8 cellular contexts compared by ENCODE assay signal in the genomic region with DNA sequence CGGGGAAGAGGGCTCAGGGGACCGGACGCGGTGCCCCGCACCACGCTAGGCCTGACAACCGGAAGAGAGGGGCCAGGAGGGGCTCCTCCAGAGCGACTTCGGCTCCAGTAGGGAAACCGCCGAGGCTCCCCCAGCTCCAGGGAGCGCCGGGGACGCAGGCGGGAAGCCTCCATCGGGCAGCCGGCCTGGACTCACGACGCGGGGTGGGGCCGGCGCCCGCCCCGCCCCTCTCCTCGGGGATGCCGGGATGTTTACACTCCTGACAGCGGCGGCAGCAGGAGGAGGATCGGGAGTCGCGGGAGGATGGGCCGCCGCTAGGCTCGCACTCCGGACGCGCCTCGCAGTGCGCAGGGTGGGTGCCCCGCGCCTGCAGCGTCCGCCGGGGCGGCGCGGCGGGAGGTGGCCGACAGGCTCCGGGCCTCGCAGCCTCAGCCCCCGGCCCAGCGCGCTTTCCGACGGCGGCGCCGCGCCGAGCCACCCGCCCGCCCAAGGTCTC. TPM values are rescaled to one million over a fixed set of nuclear protein-coding genes. Genes with fewer than 3 reads are reported as not detected.
A peak's percentile ranks its signal among the peaks of the same experiment; 100 is the strongest.
DNase-seq lines count a peak whose midpoint lies in the region; ATAC-seq and TF ChIP-seq lines count a peak whose summit lies in the region.

Gene NEK7 (plus strand): TSS at position 254 of the 496 bp plus-strand sequence. CDS start 75,583 bp downstream, outside the sequence.

- 1% methylated on average over 25 of the region's 63 CpGs; no CpG with 5 or more reads in 1 of the 2 experiments for WGBS in IMR-90 (ENCODE audit: extremely low coverage in 2 of 2, insufficient read length in 1 of 2), 2 experiments
- WGBS in esophagus muscularis mucosa, result 1% methylated on average over 17 of the region's 63 CpGs
- WGBS in stomach, 5 donors, result 0% methylated on average over 16 to 63 of the region's 63 CpGs

- peak within 1 kb of the TSS; percentile 96 for H3K4me2 ChIP-seq in IMR-90 (ENCODE audit: low read depth, low read length)

- peak within 1 kb of the TSS; percentile 93 for H3K14ac ChIP-seq in IMR-90 (replicated peaks; ENCODE audit: low read depth, low read length)

- H4K8ac ChIP-seq in IMR-90 (ENCODE audit: low read depth in 2 of 2, low read length in 2 of 2), result peak within 1 kb of the TSS; percentile 90; a peak in 3 of 4 replicates

- peak within 1 kb of the TSS; percentile 95 for H2AFZ ChIP-seq in IMR-90 (replicated peaks; ENCODE audit: low read length, poor library complexity)

- H2BK20ac ChIP-seq in IMR-90 (ENCODE audit: low read depth, low read length), result peak within 1 kb of the TSS; percentile 11; the same call in 1 of the 2 replicates

- H3K4ac ChIP-seq in IMR-90 (ENCODE audit: low read depth, low read length), result peak within 1 kb of the TSS; percentile 87

- no peaks in the 10 kb centered on the region for H3K9me1 ChIP-seq in IMR-90 (ENCODE audit: insufficient read depth, low read length)

- CTCF ChIA-PET in IMR-90 (lab: Yijun Ruan, JAX), result interaction anchor here (0.6 to 1.6 kb wide), 6 partner anchors 13 to 824 kb away, joined by 3 to 4 read pairs (median 4); no protein-coding TSS in a partner anchor

- H3K4me1 ChIP-seq in IMR-90 (ENCODE audit: control insufficient read depth, insufficient read depth, low read length) (peaks cover 3% of the 10 kb centered on the region; the same call in 1 of the 2 replicates), esophagus muscularis mucosa (peaks cover 27 to 47% (median 35%) of the 10 kb centered on the region in 4 donors), mucosa of stomach (ENCODE audit: control insufficient read depth, insufficient read depth, low read length) (peaks cover 26% of the 10 kb centered on the region), stomach (peaks cover 21 to 44% (median 29%) of the 10 kb centered on the region in 4 donors)

- H3K27ac ChIP-seq in IMR-90 (ENCODE audit: insufficient read depth, low read length) (peak within 1 kb of the TSS; percentile 93), esophagus muscularis mucosa (replicated peaks in 1 of 4) (peak within 1 kb of the TSS; percentile 97 to 98 (median 98)), stomach (peak within 1 kb of the TSS; percentile 99 to 100 (median 99))

- intact Hi-C loops in IMR-90 (cut with micrococcal nuclease) (loop anchor here (1.0 to 5.0 kb wide), 6 partner anchors 68 to 538 kb away; partner anchors contain the start of gene LHX9), esophagus muscularis mucosa (cut with DNase I) (loop anchor here (5.0 to 10.0 kb wide), 3 partner anchors 136 to 959 kb away; partner anchors contain the start of gene C1orf53), stomach (cut with DNase I; ENCODE audit: low total_unique reads) (no loop called here)

- H3K18ac ChIP-seq in IMR-90 (ENCODE audit: low read depth, low read length), result peak within 1 kb of the TSS; percentile 81

- peak within 1 kb of the TSS; percentile 85 for H4K91ac ChIP-seq in IMR-90 (ENCODE audit: insufficient read depth, low read depth, low read length)

- H3K56ac ChIP-seq in IMR-90 (ENCODE audit: extremely low read depth, insufficient read depth, low read length), result peak within 1 kb of the TSS; percentile 90

- H4K20me1 ChIP-seq in IMR-90 (ENCODE audit: insufficient read depth, low read length), result no peaks in the 10 kb centered on the region

- H3K9me3 ChIP-seq in IMR-90 (ENCODE audit: control insufficient read depth, insufficient read depth, low read length) (no peaks in the 10 kb centered on the region), esophagus muscularis mucosa (no peaks in the 10 kb centered on the region), mucosa of stomach (ENCODE audit: control insufficient read depth, low read length) (no peaks in the 10 kb centered on the region), stomach (no peaks in the 10 kb centered on the region)

- H2AK5ac ChIP-seq in IMR-90 (ENCODE audit: low read depth, low read length), result peak within 1 kb of the TSS; percentile 97

- TF ChIP-seq EP300 in esophagus muscularis mucosa (IDR thresholded peaks at IDR 0.05) (no peak), stomach (IDR thresholded peaks at IDR 0.05) (no peak)

- peak within 1 kb of the TSS; percentile 76 for H2BK120ac ChIP-seq in IMR-90 (ENCODE audit: low read depth, low read length)

- H3K36me3 ChIP-seq in IMR-90 (ENCODE audit: control insufficient read depth, insufficient read depth, low read length), result no peaks in the 10 kb centered on the region
- H3K36me3 ChIP-seq in esophagus muscularis mucosa, result no peaks in the 10 kb centered on the region
- no peaks in the 10 kb centered on the region for H3K36me3 ChIP-seq in mucosa of stomach (ENCODE audit: control insufficient read depth, insufficient read depth, low read length)
- no peaks in the 10 kb centered on the region for H3K36me3 ChIP-seq in stomach

- peak within 1 kb of the TSS; percentile 87 for H2BK5ac ChIP-seq in IMR-90 (ENCODE audit: low read depth, low read length, poor library complexity, severe bottlenecking)

- H4K5ac ChIP-seq in IMR-90 (ENCODE audit: low read depth, low read length), result peak within 1 kb of the TSS; percentile 81

- peak; percentile 39 for ATAC-seq in GM21576 (IDR thresholded peaks at IDR 0.05; ENCODE audit: unreplicated experiment)
- ATAC-seq in IMR-90 (ENCODE audit: low read depth), result peak; percentile 71

- H3K27me3 ChIP-seq in IMR-90 (ENCODE audit: control insufficient read depth, insufficient read depth, low read length), result no peaks in the 10 kb centered on the region
- H3K27me3 ChIP-seq in esophagus muscularis mucosa, result no peaks in the 10 kb centered on the region
- no peaks in the 10 kb centered on the region for H3K27me3 ChIP-seq in mucosa of stomach (ENCODE audit: control insufficient read depth, insufficient read depth, low read length)
- H3K27me3 ChIP-seq in stomach, result no peaks in the 10 kb centered on the region

- BruUV-seq in IMR-90 (replicated peaks; lab: Mats Ljungman, UMichigan), result no TSS peak

- peak within 1 kb of the TSS; percentile 98 for H3K23ac ChIP-seq in IMR-90 (ENCODE audit: low read depth, low read length)

- POLR2A ChIA-PET in IMR-90 (lab: Charles Lee; ENCODE audit: unreplicated experiment), result interaction anchor here (0.6 kb wide), 1 partner anchor 429 kb away, joined by 7 read pairs; no protein-coding TSS in a partner anchor

- H3K79me1 ChIP-seq in IMR-90 (ENCODE audit: low read depth in 1 of 2, low read length in 2 of 2), result peaks cover 0 to 23% of the 10 kb centered on the region in 2 experiments; a peak in 2 of 4 replicates

- peak; percentile 86; the same call in 1 of the 2 replicates for TF ChIP-seq POLR2A in IMR-90 (IDR thresholded peaks at IDR 0.05; ENCODE audit: low read depth, low read length)
- TF ChIP-seq POLR2A in esophagus muscularis mucosa (IDR thresholded peaks at IDR 0.05; ENCODE audit: low read depth), result peak; percentile 47
- TF ChIP-seq POLR2A in stomach (IDR thresholded peaks at IDR 0.05), result no peak

- TF ChIP-seq CTCF in IMR-90 (conservative IDR thresholded peaks at IDR 0.05; ENCODE audit: low read depth, low read length) (peak; percentile 10; the same call in 1 of the 2 replicates), esophagus muscularis mucosa (IDR thresholded peaks at IDR 0.05) (peak in 1 of 3 experiments; percentile 23), stomach (IDR thresholded peaks at IDR 0.05) (no peak)

- dilution Hi-C loops in IMR-90 (cut with HindIII; ENCODE audit: low sequenced_read_pairs, unreplicated experiment), result no loop called here

- peak within 1 kb of the TSS; percentile 77 for H3K4me3 ChIP-seq in IMR-90 (ENCODE audit: insufficient read depth, low read depth, low read length)
- H3K4me3 ChIP-seq in esophagus muscularis mucosa, result peak within 1 kb of the TSS; percentile 80 to 95 (median 91)
- H3K4me3 ChIP-seq in mucosa of stomach (ENCODE audit: low read length), result peak within 1 kb of the TSS; percentile 58
- peak within 1 kb of the TSS; percentile 85 to 99 (median 97) for H3K4me3 ChIP-seq in stomach

- peak within 1 kb of the TSS; percentile 92 for H2AK9ac ChIP-seq in IMR-90 (replicated peaks; ENCODE audit: low read depth, low read length, poor library complexity)

- H3K9ac ChIP-seq in IMR-90 (ENCODE audit: low read depth, low read length) (peak within 1 kb of the TSS; percentile 99), mucosa of stomach (ENCODE audit: low read length) (peak within 1 kb of the TSS; percentile 92)

- H2BK15ac ChIP-seq in IMR-90 (ENCODE audit: low read depth, low read length), result peak within 1 kb of the TSS; percentile 74; the same call in 2 of the 3 replicates

- DNase-seq in DMS153 treated with DMSO at 0.1 percent for 48 hours (lab: John Stamatoyannopoulos, UW; ENCODE audit: unreplicated experiment) (peak; percentile 83), IMR-90 (peak; percentile 78), OCI-M2 (lab: John Stamatoyannopoulos, UW; ENCODE audit: unreplicated experiment) (peak; percentile 32), activated T-helper 1 cell treated with Interleukin-2 at 50 U/mL for 16 hours (ENCODE audit: low read depth) (peak; percentile 29), esophagus muscularis mucosa (ENCODE audit: extremely low spot score) (no peak), stomach (peak; percentile 85)

- in situ Hi-C loops in IMR-90 (cut with MboI; ENCODE audit: low sequenced_read_pairs), result no loop called here

- peak; percentile 25; the same call in 1 of the 2 replicates for TF ChIP-seq RAD21 in IMR-90 (IDR thresholded peaks at IDR 0.05; ENCODE audit: low read length)

TF ChIP-seq in IMR-90, 13 proteins besides CTCF, POLR2A, EP300 and RAD21 (continues in another document):
- TF ChIP-seq MXI1 (IDR thresholded peaks at IDR 0.05; ENCODE audit: borderline replicate concordance, low read depth, low read length) (peak; percentile 76; the same call in 1 of the 2 replicates), RCOR1 (IDR thresholded peaks at IDR 0.05; ENCODE audit: insufficient replicate concordance, low read length) (peak; percentile 39), BHLHE40 (IDR thresholded peaks at IDR 0.05; ENCODE audit: low read depth, low read length) (no peak), MAFK (IDR thresholded peaks at IDR 0.05; ENCODE audit: low read depth, low read length) (no peak), MAZ (IDR thresholded peaks at IDR 0.05; ENCODE audit: borderline replicate concordance, low read depth, low read length) (peak; percentile 57; the same call in 1 of the 2 replicates)
- TF ChIP-seq, protein P1, sequence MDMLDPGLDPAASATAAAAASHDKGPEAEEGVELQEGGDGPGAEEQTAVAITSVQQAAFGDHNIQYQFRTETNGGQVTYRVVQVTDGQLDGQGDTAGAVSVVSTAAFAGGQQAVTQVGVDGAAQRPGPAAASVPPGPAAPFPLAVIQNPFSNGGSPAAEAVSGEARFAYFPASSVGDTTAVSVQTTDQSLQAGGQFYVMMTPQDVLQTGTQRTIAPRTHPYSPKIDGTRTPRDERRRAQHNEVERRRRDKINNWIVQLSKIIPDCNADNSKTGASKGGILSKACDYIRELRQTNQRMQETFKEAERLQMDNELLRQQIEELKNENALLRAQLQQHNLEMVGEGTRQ (IDR thresholded peaks at IDR 0.05; ENCODE audit: low read depth, low read length), result peak; percentile 26; the same call in 1 of the 2 replicates

RNA-seq across cellular contexts. Expression of gene NEK7, which starts in this region (rescaled TPM):
- total RNA-seq in IMR-90 (2012; rRNA removed) (297 and 467 TPM in 2 replicates), esophagus muscularis mucosa (100 to 1,000 TPM; 110 to 196 (median 158) TPM), stomach (100 to 1,000 TPM in 1 of 5 donors, 10 to 100 TPM in 4; 33.3 to 116 (median 42.0) TPM)
- polyA plus RNA-seq in IMR-90 (2012; rRNA removed) (82.8 and 89.0 TPM in 2 replicates), stomach (10 to 100 TPM; 13.2 to 29.8 (median 24.8) TPM)
- 23.2 and 34.7 TPM in 2 replicates for polyA plus RNA-seq in IMR-90 (2012; cell fraction: cytosol; rRNA removed)
- 11.9 and 86.4 TPM in 2 replicates for polyA plus RNA-seq in IMR-90 (2012; cell fraction: nucleus; rRNA removed; ENCODE audit: low replicate concordance)

Comparison
In these comparisons a context has a peak if more than half of its experiments do, and no peak if none do; other contexts are left out.
1. POLR2A ChIP-seq: peak in IMR-90 (single experiment) and esophagus muscularis mucosa (single experiment); none in stomach (0 of 4).
2. Peak in every context shown above with its lines, with median percentiles within 50 percentile points of each other: H3K27ac ChIP-seq and H3K4me3 ChIP-seq.